Comparison of ENCODE assay signal across 20 cellular contexts in genomic region chr11:116891746-116892145, GRCh38. TPM values are rescaled to one million over a fixed set of nuclear protein-coding genes. Genes with fewer than 3 reads are reported as not detected.
A peak's percentile ranks its signal among the peaks of the same experiment; 100 is the strongest.
DNase-seq lines count a peak whose midpoint lies in the region; ATAC-seq, FAIRE-seq and TF ChIP-seq lines count a peak whose summit lies in the region.
"Had no signal": no experiment of that assay in that cellular context is flagged by ENCODE, and none has a peak within 500 bp of the region (broad histone marks: within the 10 kb centered on the region; RNA-seq: fewer than 3 reads in every experiment).

No MANE protein-coding gene starts in this region.

- H3K4ac ChIP-seq in IMR-90 (ENCODE audit: low read depth, low read length) = no peak overlapping the region

- no peaks in the 10 kb centered on the region for H4K20me1 ChIP-seq in IMR-90 (ENCODE audit: insufficient read depth, low read length)
- H4K20me1 ChIP-seq: BLaER1 had no signal

- H2BK20ac ChIP-seq in IMR-90 (ENCODE audit: low read depth, low read length) = no peak overlapping the region

- no peak overlapping the region for H3K18ac ChIP-seq in IMR-90 (ENCODE audit: low read depth, low read length)

- H2AK5ac ChIP-seq in IMR-90 (ENCODE audit: low read depth, low read length) = no peak overlapping the region

- no peaks in the 10 kb centered on the region for H3K9me3 ChIP-seq in IMR-90 (ENCODE audit: control insufficient read depth, insufficient read depth, low read length)
- H3K9me3 ChIP-seq: BLaER1 had no signal

- peaks cover 30% of the 10 kb centered on the region for H3K36me3 Mint-ChIP-seq in activated CD4-positive, alpha-beta T cell treated with anti-CD3 and anti-CD28 coated beads for 36 hours (ENCODE audit: low read depth)

- WGBS in IMR-90 (ENCODE audit: extremely low coverage in 2 of 2, insufficient read length in 1 of 2), 2 experiments = 100% methylated on average over 2 of the region's 2 CpGs; no CpG with 5 or more reads in 1 of the 2 experiments

- no peak for FAIRE-seq in D721Med (lab: Jason Lieb, UNC)
- FAIRE-seq: GM18507 had no signal

- no peak overlapping the region for H3K9ac ChIP-seq in IMR-90 (ENCODE audit: low read depth, low read length)
- H3K9ac ChIP-seq: BLaER1 had no signal

- CTCF ChIA-PET in activated CD4-positive, alpha-beta T cell treated with anti-CD3 and anti-CD28 coated beads for 36 hours (lab: Charles Lee) = interaction anchor here (1.2 kb wide), 1 partner anchor 100 kb away, joined by 3 read pairs; the partner anchor contains the start of gene APOA5
- CTCF ChIA-PET in IMR-90 (lab: Yijun Ruan, JAX) = no interaction called here

- H3K4me1 ChIP-seq in IMR-90 (ENCODE audit: control insufficient read depth, insufficient read depth, low read length) = peaks cover 7% of the 10 kb centered on the region

- H3K27me3 Mint-ChIP-seq in activated CD4-positive, alpha-beta T cell treated with anti-CD3 and anti-CD28 coated beads for 36 hours = no peaks in the 10 kb centered on the region

- H4K91ac ChIP-seq in IMR-90 (ENCODE audit: insufficient read depth, low read depth, low read length) = no peak overlapping the region

- no peak for TF ChIP-seq POLR2A in IMR-90 (IDR thresholded peaks at IDR 0.05; ENCODE audit: low read depth, low read length)

- H3K4me3 ChIP-seq in IMR-90 (ENCODE audit: insufficient read depth, low read depth, low read length) (no peak overlapping the region), dorsolateral prefrontal cortex (no peak overlapping the region)
- H3K4me3 ChIP-seq: BLaER1, GM23338 had no signal

- H3K4me1 Mint-ChIP-seq in activated CD4-positive, alpha-beta T cell treated with anti-CD3 and anti-CD28 coated beads for 36 hours = peaks cover 21% of the 10 kb centered on the region

- peaks cover 5% of the 10 kb centered on the region; the same call in 1 of the 2 replicates for H3K9me1 ChIP-seq in IMR-90 (ENCODE audit: insufficient read depth, low read length)

- no peaks in the 10 kb centered on the region for H3K9me3 Mint-ChIP-seq in activated CD4-positive, alpha-beta T cell treated with anti-CD3 and anti-CD28 coated beads for 36 hours (ENCODE audit: low read depth)
- H3K9me3 Mint-ChIP-seq: GM23338 had no signal

- no peak overlapping the region for H3K56ac ChIP-seq in IMR-90 (ENCODE audit: extremely low read depth, insufficient read depth, low read length)

- H3K23ac ChIP-seq in IMR-90 (ENCODE audit: low read depth, low read length) = no peak overlapping the region

- no peak for ATAC-seq in activated CD4-positive, alpha-beta T cell treated with anti-CD3 and anti-CD28 coated beads for 36 hours
- ATAC-seq in IMR-90 (ENCODE audit: low read depth) (no peak), GM21723 (IDR thresholded peaks at IDR 0.05; ENCODE audit: unreplicated experiment) (no peak)
- ATAC-seq: GM23338 had no signal

- POLR2A ChIA-PET in activated CD4-positive, alpha-beta T cell treated with anti-CD3 and anti-CD28 coated beads for 36 hours (lab: Charles Lee) = no interaction called here
- POLR2A ChIA-PET in IMR-90 (lab: Charles Lee; ENCODE audit: unreplicated experiment) = no interaction called here

- in situ Hi-C loops in IMR-90 (cut with MboI; ENCODE audit: low sequenced_read_pairs) = no loop called here

- no peaks in the 10 kb centered on the region; a peak in 1 of 4 replicates for H3K79me1 ChIP-seq in IMR-90 (ENCODE audit: low read depth in 1 of 2, low read length in 2 of 2)

- no peak for TF ChIP-seq RAD21 in IMR-90 (IDR thresholded peaks at IDR 0.05; ENCODE audit: low read length)

- TF ChIP-seq CTCF in IMR-90 (conservative IDR thresholded peaks at IDR 0.05; ENCODE audit: low read depth, low read length) (no peak), dorsolateral prefrontal cortex (IDR thresholded peaks at IDR 0.05 in 54 of 56, conservative IDR thresholded peaks at IDR 0.05 in 2 of 56; ENCODE audit: low read depth in 1 of 56, partially characterized antibody in 56 of 56) (peak in 15 of 56 donors; percentile 11 to 47 (median 25)), D721Med (IDR thresholded peaks at IDR 0.05; ENCODE audit: insufficient read depth, missing control alignments) (no peak)

- no peak overlapping the region for H4K5ac ChIP-seq in IMR-90 (ENCODE audit: low read depth, low read length)

- no TSS peak for BruUV-seq in IMR-90 (replicated peaks; lab: Mats Ljungman, UMichigan)

- H3K4me2 ChIP-seq in IMR-90 (ENCODE audit: low read depth, low read length) = no peak overlapping the region
- H3K4me2 ChIP-seq: BLaER1, GM23338 had no signal

- H3K4me3 Mint-ChIP-seq in activated CD4-positive, alpha-beta T cell treated with anti-CD3 and anti-CD28 coated beads for 36 hours = no peak overlapping the region
- H3K4me3 Mint-ChIP-seq: GM23338 had no signal

- H3K27ac Mint-ChIP-seq in activated CD4-positive, alpha-beta T cell treated with anti-CD3 and anti-CD28 coated beads for 36 hours = peak overlapping the region; percentile 16
- H3K27ac Mint-ChIP-seq: GM23338 had no signal

- H2AK9ac ChIP-seq in IMR-90 (replicated peaks; ENCODE audit: low read depth, low read length, poor library complexity) = no peak overlapping the region

- no peak overlapping the region for H2AFZ ChIP-seq in IMR-90 (replicated peaks; ENCODE audit: low read length, poor library complexity)
- H2AFZ ChIP-seq: GM23338 had no signal

- 0 out of 4 replicates have a peak overlapping the region, but pooled peaks of 1 of the 2 experiments have one; percentile 4 for H4K8ac ChIP-seq in IMR-90 (ENCODE audit: low read depth in 2 of 2, low read length in 2 of 2)

- peaks cover 14% of the 10 kb centered on the region for H3K36me3 ChIP-seq in IMR-90 (ENCODE audit: control insufficient read depth, insufficient read depth, low read length)

- DNase-seq in activated CD4-positive, alpha-beta T cell treated with anti-CD3 and anti-CD28 coated beads for 36 hours = no peak
- DNase-seq in activated CD4-positive, alpha-beta T cell treated with anti-CD3 and anti-CD28 coated beads for 1 hour = no peak
- DNase-seq in IMR-90 = no peak
- DNase-seq in dorsolateral prefrontal cortex = no peak
- peak in 1 of 49 donors; percentile 19 for DNase-seq in substantia nigra (lab: John Stamatoyannopoulos, UW)
- DNase-seq in activated CD4-positive, CD25-positive, alpha-beta regulatory T cell (lab: John Stamatoyannopoulos, UW) = no peak
- DNase-seq in D721Med (ENCODE audit: insufficient read length, low spot score) = no peak
- DNase-seq: DMS153, EL, KBM-7, NCI-H1048, NCI-H226, NCI-H526, OCI-M1 had no signal

- dilution Hi-C loops in IMR-90 (cut with HindIII; ENCODE audit: low sequenced_read_pairs, unreplicated experiment) = no loop called here

- no peak overlapping the region for H2BK5ac ChIP-seq in IMR-90 (ENCODE audit: low read depth, low read length, poor library complexity, severe bottlenecking)

- intact Hi-C loops in activated CD4-positive, alpha-beta T cell treated with anti-CD3 and anti-CD28 coated beads for 36 hours (cut with DNase I, micrococcal nuclease) = no loop called here
- intact Hi-C loops in IMR-90 (cut with micrococcal nuclease) = no loop called here
- intact Hi-C loops in dorsolateral prefrontal cortex (cut with DNase I) = loop anchor here in 1 of 2 donors (10.0 kb wide), 1 partner anchor 63 kb away; no protein-coding TSS in a partner anchor

- no peak overlapping the region for H2BK15ac ChIP-seq in IMR-90 (ENCODE audit: low read depth, low read length)

- H3K14ac ChIP-seq in IMR-90 (replicated peaks; ENCODE audit: low read depth, low read length) = 0 out of 2 replicates have a peak overlapping the region, but pooled peaks have one; percentile 20

- H3K27ac ChIP-seq in IMR-90 (ENCODE audit: insufficient read depth, low read length) = no peak overlapping the region
- H3K27ac ChIP-seq in dorsolateral prefrontal cortex = peak overlapping the region in 49 of 59 donors; percentile 6 to 88 (median 58)
- H3K27ac ChIP-seq in substantia nigra (ENCODE audit: low read depth, low read length, poor library complexity, severe bottlenecking) = peak overlapping the region; percentile 56
- H3K27ac ChIP-seq: 22Rv1, BLaER1 had no signal

- H3K27me3 ChIP-seq in IMR-90 (ENCODE audit: control insufficient read depth, insufficient read depth, low read length) (no peaks in the 10 kb centered on the region), dorsolateral prefrontal cortex (no peaks in the 10 kb centered on the region)
- H3K27me3 ChIP-seq: BLaER1 had no signal

- H2BK120ac ChIP-seq in IMR-90 (ENCODE audit: low read depth, low read length) = no peak overlapping the region

TF ChIP-seq in IMR-90, 13 proteins besides CTCF, POLR2A, EP300 and RAD21 (continues in another document):
- TF ChIP-seq USF2 (IDR thresholded peaks at IDR 0.05; ENCODE audit: low read depth, low read length) (no peak), NFE2L2 (IDR thresholded peaks at IDR 0.05; ENCODE audit: low read depth, low read length) (no peak), MXI1 (IDR thresholded peaks at IDR 0.05; ENCODE audit: borderline replicate concordance, low read depth, low read length) (no peak), RFX5 (IDR thresholded peaks at IDR 0.05; ENCODE audit: low read depth, low read length) (no peak), MAFK (IDR thresholded peaks at IDR 0.05; ENCODE audit: low read depth, low read length) (no peak), MAZ (IDR thresholded peaks at IDR 0.05; ENCODE audit: borderline replicate concordance, low read depth, low read length) (no peak), ELK1 (IDR thresholded peaks at IDR 0.05; ENCODE audit: borderline replicate concordance, low read depth, low read length) (no peak), CEBPB (IDR thresholded peaks at IDR 0.05; ENCODE audit: low read depth, low read length) (no peak)

RNA-seq across cellular contexts. Expression of gene APOA1, which starts 54.3 kb away (rescaled TPM):
- not detected for total RNA-seq in activated CD4-positive, alpha-beta T cell treated with anti-CD3 and anti-CD28 coated beads for 36 hours
- total RNA-seq in IMR-90 (2012; rRNA removed) = 0.18 and 0.56 TPM in 2 replicates
- polyA plus RNA-seq in IMR-90 (2012; rRNA removed) = 0.89 and 0.98 TPM in 2 replicates
- 0.57 and 1.9 TPM in 2 replicates for polyA plus RNA-seq in IMR-90 (2012; cell fraction: cytosol; rRNA removed)
- 0.24 and 0.37 TPM in 2 replicates for polyA plus RNA-seq in IMR-90 (2012; cell fraction: nucleus; rRNA removed; ENCODE audit: low replicate concordance)
- total RNA-seq in dorsolateral prefrontal cortex = 1 to 10 TPM in 16 of 120 experiments, under 1 TPM in 53, not detected in 51; 0.32 to 2.2 (median 0.72) TPM
- total RNA-seq: GM23338, SK-MEL-5 had no signal
